In the genomic region with DNA sequence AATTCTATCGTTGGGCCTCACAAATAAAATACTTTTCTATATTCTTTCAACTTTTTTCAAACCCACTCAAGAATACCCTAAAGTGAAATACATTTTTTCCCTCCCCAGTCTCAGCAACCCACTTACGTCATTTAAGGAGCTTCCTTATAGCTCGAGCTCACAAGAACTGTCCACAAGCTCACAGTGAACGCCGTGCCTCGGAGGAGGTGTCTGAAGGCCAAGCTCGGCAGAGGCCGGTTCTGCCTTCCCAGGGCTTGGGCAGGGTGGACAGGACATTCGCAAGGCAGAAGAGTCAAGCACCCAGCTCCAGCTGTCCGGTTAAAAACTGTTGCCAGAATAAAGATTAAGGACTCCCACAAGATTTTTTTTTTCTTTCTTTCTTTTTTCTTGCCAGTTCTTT, we compare ENCODE assay signal across 16 cellular contexts.
"Had no signal": no experiment of that assay in that cellular context is flagged by ENCODE, and none has a peak within 500 bp of the region (broad histone marks: within the 10 kb centered on the region; RNA-seq: fewer than 3 reads in every experiment).

No MANE protein-coding gene starts in this region.

- H3K9me3 ChIP-seq: SJCRH30 had no signal

- ATAC-seq: activated CD8-positive, alpha-beta memory T cell treated with anti-CD3 and anti-CD28 coated beads, Interleukin-2, amount 10 ng/mL, durations not matched to agents 7 days and 5 days; activated T-cell treated with anti-CD3 and anti-CD28 coated beads, Interleukin-2, amount 50 U/mL, for 4 hours; K562; T-helper 17 cell; WTC11 had no signal

- H3K4me1 ChIP-seq: SJCRH30 had no signal

- H3K27me3 ChIP-seq: SJCRH30 had no signal

- H3K27ac ChIP-seq: SJCRH30 had no signal

- H3K36me3 ChIP-seq: SJCRH30 had no signal

- H3K4me3 ChIP-seq: K562, SJCRH30 had no signal

- DNase-seq: activated CD4-positive, alpha-beta T cell treated with anti-CD3 and anti-CD28 coated beads for 1 hour; activated CD4-positive, alpha-beta T cell treated with anti-CD3 and anti-CD28 coated beads, Interleukin-2, amount 10 ng/mL, durations not matched to agents 24 days and 14 days; activated CD4-positive, alpha-beta T cell treated with anti-CD3 and anti-CD28 coated beads, Interleukin-2, amount 50 U/mL, for 48 hours; activated CD8-positive, alpha-beta memory T cell treated with anti-CD3 and anti-CD28 coated beads, Interleukin-2, amount 10 ng/mL, durations not matched to agents 7 days and 5 days; activated gamma-delta T cell; activated naive CD4-positive, alpha-beta T cell treated with anti-CD3 and anti-CD28 coated beads for 36 hours; activated T-cell treated with anti-CD3 and anti-CD28 coated beads, Interleukin-2, amount 50 U/mL, for 4 hours; Karpas-422; MM.1S; NCI-H187 treated with DMSO at 0.1 percent for 48 hours; NCI-H524 treated with DMSO at 0.1 percent for 48 hours; SJCRH30; T-helper 17 cell; T-helper 9 cell had no signal
